12 cellular contexts compared by ENCODE assay signal in genomic region chr6:113626470-113626869, GRCh38.
DNase-seq lines count a peak whose midpoint lies in the region; ATAC-seq and TF ChIP-seq lines count a peak whose summit lies in the region.
"Had no signal": no experiment of that assay in that cellular context is flagged by ENCODE, and none has a peak within 500 bp of the region (broad histone marks: within the 10 kb centered on the region; RNA-seq: fewer than 3 reads in every experiment).

No MANE protein-coding gene starts in this region.

- H3K4me3 ChIP-seq in hepatocyte = no peak overlapping the region

- H4K20me1 ChIP-seq in hepatocyte (ENCODE audit: insufficient read depth, poor library complexity, severe bottlenecking) = no peaks in the 10 kb centered on the region

- no peaks in the 10 kb centered on the region for H3K79me2 ChIP-seq in hepatocyte

- no peak for TF ChIP-seq CTCF in hepatocyte (IDR thresholded peaks at IDR 0.05; ENCODE audit: poor library complexity)

- H3K27ac ChIP-seq in hepatocyte = peak overlapping the region; percentile 2

- no peak overlapping the region for H2AFZ ChIP-seq in hepatocyte

- peaks cover 5% of the 10 kb centered on the region for H3K4me1 ChIP-seq in hepatocyte (ENCODE audit: insufficient read depth)

- H3K9me2 ChIP-seq in hepatocyte (replicated peaks; ENCODE audit: insufficient read depth) = no peaks in the 10 kb centered on the region

- H3K9me3 ChIP-seq in hepatocyte (ENCODE audit: low read depth) = no peaks in the 10 kb centered on the region

- H3K36me3 ChIP-seq in hepatocyte (replicated peaks; ENCODE audit: insufficient read depth, low read depth) = no peaks in the 10 kb centered on the region

- ATAC-seq in GM18520 (IDR thresholded peaks at IDR 0.05; ENCODE audit: unreplicated experiment) (peak; percentile 8), GM21528 (IDR thresholded peaks at IDR 0.05; ENCODE audit: low FRiP score, unreplicated experiment) (peak; percentile 16), HG03103 (IDR thresholded peaks at IDR 0.05; ENCODE audit: low read depth, unreplicated experiment) (peak; percentile 27), GM19035 (IDR thresholded peaks at IDR 0.05; ENCODE audit: unreplicated experiment) (no peak)

- DNase-seq in hepatocyte (ENCODE audit: low spot score) (no peak), OCI-M1 (lab: John Stamatoyannopoulos, UW) (no peak), islet precursor cell (no peak), medulla oblongata (ENCODE audit: extremely low spot score) (no peak)
- DNase-seq: activated CD4-positive, alpha-beta T cell treated with anti-CD3 and anti-CD28 coated beads, Interleukin-2, amount 50 U/mL, for 48 hours; activated naive CD8-positive, alpha-beta T cell treated with anti-CD3 and anti-CD28 coated beads, Interleukin-2, amount 10 ng/mL, durations not matched to agents 7 days and 5 days; mesenchymal stem cell; trophoblast cell had no signal

- no peak overlapping the region for H3K4me2 ChIP-seq in hepatocyte

- 100% methylated on average over 1 of the region's 1 CpG for WGBS in hepatocyte (ENCODE audit: low lambda C conversion rate, missing lambda C conversion rate)

- H3K27me3 ChIP-seq in hepatocyte = no peaks in the 10 kb centered on the region
